In the genomic region with DNA sequence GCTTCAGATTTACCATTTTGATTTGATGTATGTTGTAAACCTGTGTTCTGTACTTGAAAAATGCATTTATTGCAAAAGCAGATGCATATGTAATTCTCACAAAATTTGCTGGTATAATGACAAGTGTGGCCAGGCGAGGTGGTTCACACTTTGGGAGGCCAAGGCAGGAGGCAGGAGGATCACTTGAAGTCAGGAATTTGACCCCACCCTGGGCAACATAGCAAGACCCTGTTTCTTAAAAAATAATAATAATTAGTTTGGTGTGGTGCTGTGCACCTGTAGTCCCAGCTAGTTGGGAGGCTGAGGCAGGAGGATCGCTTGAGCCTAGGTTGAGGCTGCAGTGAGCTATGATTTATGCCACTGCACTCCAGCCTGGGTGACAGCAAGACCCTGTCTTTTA, we compare ENCODE assay signal across 34 cellular contexts. TPM values are rescaled to one million over a fixed set of nuclear protein-coding genes. Genes with fewer than 3 reads are reported as not detected.
DNase-seq lines count a peak whose midpoint lies in the region; ATAC-seq, FAIRE-seq and TF ChIP-seq lines count a peak whose summit lies in the region.
"Had no signal": no experiment of that assay in that cellular context is flagged by ENCODE, and none has a peak within 500 bp of the region (broad histone marks: within the 10 kb centered on the region; RNA-seq: fewer than 3 reads in every experiment).

No MANE protein-coding gene starts in this region.

- no peak for TF ChIP-seq POLR2A in K562 (conservative IDR thresholded peaks at IDR 0.05)

- no peak overlapping the region for H3K27ac ChIP-seq in HEK293 (ENCODE audit: extremely low read depth, low read depth, low read length)
- H3K27ac ChIP-seq in Karpas-422 (ENCODE audit: low read length), result no peak overlapping the region
- no peak overlapping the region for H3K27ac ChIP-seq in K562 (ENCODE audit: extremely low read depth, low read depth, low read length)
- no peak overlapping the region for H3K27ac ChIP-seq in tibial artery
- H3K27ac ChIP-seq: 22Rv1; A549; BLaER1; BLaER1 treated with 17β-estradiol and CSF1 and Interleukin-3, amounts not matched to agents 10 nM and 100 nM; C4-2B had no signal

- POLR2A ChIA-PET in HEK293 (lab: Yijun Ruan, JAX) (no interaction called here), K562 (lab: Yijun Ruan, JAX) (interaction anchor here (1.0 to 1.5 kb wide), 2 partner anchors 37 to 58 kb away, joined by 3 to 8 read pairs; partner anchors contain the start of gene PSMA4)

- 95% methylated on average over 2 of the region's 2 CpGs for WGBS in K562 (ENCODE audit: insufficient coverage, low coverage, missing lambda C conversion rate)

- no TSS peak for BruUV-seq in K562 (replicated peaks; lab: Mats Ljungman, UMichigan)

- ATAC-seq in K562, result no peak
- ATAC-seq: A549; CD8-positive, alpha-beta T cell had no signal

- H3K36me3 ChIP-seq in HEK293 (ENCODE audit: control insufficient read depth in 2 of 2, insufficient read depth in 1 of 2, low read length in 2 of 2) (peaks cover 37 to 44% of the 10 kb centered on the region in 2 experiments), Karpas-422 (ENCODE audit: insufficient read depth, low read length) (peaks cover 29% of the 10 kb centered on the region), K562 (ENCODE audit: control insufficient read depth, insufficient read depth, low read length) (peaks cover 33% of the 10 kb centered on the region), tibial artery (peaks cover 11 to 28% (median 17%) of the 10 kb centered on the region in 3 donors)

- CTCF ChIA-PET in HEK293 (lab: Yijun Ruan, JAX), result no interaction called here
- CTCF ChIA-PET in K562 (lab: Yijun Ruan, JAX; ENCODE audit: low intra/inter-chr PET ratio), result no interaction called here

- H3K4me1 ChIP-seq in HEK293 (ENCODE audit: control insufficient read depth, insufficient read depth, low read length) (no peaks in the 10 kb centered on the region), Karpas-422 (ENCODE audit: low read length) (peaks cover 3% of the 10 kb centered on the region; the same call in 1 of the 2 replicates), K562 (replicated peaks in 1 of 2; ENCODE audit: control insufficient read depth in 2 of 2, insufficient read depth in 2 of 2, low read length in 2 of 2) (peaks cover 0 to 6% of the 10 kb centered on the region in 2 experiments; a peak in 3 of 5 replicates), tibial artery (no peaks in the 10 kb centered on the region)
- H3K4me1 ChIP-seq: BE2C, BLaER1, Caco-2 had no signal

- H3K9me3 ChIP-seq in HEK293 (ENCODE audit: control insufficient read depth, insufficient read depth, low read depth, low read length) (no peaks in the 10 kb centered on the region), Karpas-422 (ENCODE audit: low read length) (no peaks in the 10 kb centered on the region), K562 (replicated peaks; ENCODE audit: control insufficient read depth, insufficient read depth, low read depth, low read length) (no peaks in the 10 kb centered on the region; the same call in 1 of the 2 replicates), tibial artery (no peaks in the 10 kb centered on the region)
- H3K9me3 ChIP-seq: BE2C; BLaER1; BLaER1 treated with 17β-estradiol and CSF1 and Interleukin-3, amounts not matched to agents 10 nM and 100 nM; Caco-2 had no signal

- H3K4me3 ChIP-seq in HEK293 (ENCODE audit: low read depth, low read length) (no peak overlapping the region), Karpas-422 (ENCODE audit: low read length) (no peak overlapping the region), K562 (no peak overlapping the region), tibial artery (no peak overlapping the region)
- H3K4me3 ChIP-seq: A549; BLaER1; BLaER1 treated with 17β-estradiol and CSF1 and Interleukin-3, amounts not matched to agents 10 nM and 100 nM had no signal

- no peaks in the 10 kb centered on the region for H3K79me2 ChIP-seq in Karpas-422 (ENCODE audit: low read length)
- no peaks in the 10 kb centered on the region for H3K79me2 ChIP-seq in K562 (ENCODE audit: control insufficient read depth, insufficient read depth, low read length)

- FAIRE-seq in K562 (lab: Jason Lieb, UNC), result no peak
- FAIRE-seq: A204.1, A549, D721Med had no signal

- in situ Hi-C loops in K562 (cut with MboI), result no loop called here

- no peak overlapping the region for H3K9ac ChIP-seq in Karpas-422 (ENCODE audit: low read length)
- H3K9ac ChIP-seq in K562 (ENCODE audit: insufficient read depth in 1 of 2, low read depth in 2 of 2, low read length in 2 of 2), result no peak overlapping the region
- H3K9ac ChIP-seq: BLaER1; BLaER1 treated with 17β-estradiol and CSF1 and Interleukin-3, amounts not matched to agents 10 nM and 100 nM had no signal

- TF ChIP-seq RAD21 in K562 (CRISPR knock-in tag; conservative IDR thresholded peaks at IDR 0.05 in 1 of 2, IDR thresholded peaks at IDR 0.05 in 1 of 2), result no peak

- DNase-seq in Karpas-422, result peak; percentile 25
- no peak for DNase-seq in K562 (ENCODE audit: extremely low read depth in 1 of 4, low spot score in 3 of 4)
- DNase-seq in C1 segment of cervical spinal cord (lab: John Stamatoyannopoulos, UW), result no peak
- no peak for DNase-seq in LoVo (ENCODE audit: low spot score)
- no peak for DNase-seq in tibial artery
- DNase-seq: 8988T; ACHN; AML-193; BE2C; Caco-2; Calu3; CD4-positive, alpha-beta memory T cell; CD4-positive, alpha-beta T cell; CD4-positive, CD25-positive, alpha-beta regulatory T cell; CD8-positive, alpha-beta memory T cell; CD8-positive, alpha-beta T cell; COR-L47; DMS 273 treated with DMSO at 0.1 percent for 48 hours; DMS153; DMS53; DMS79; DMS79 treated with DMSO at 0.1 percent for 48 hours; DND-41; EL had no signal

- no peak for TF ChIP-seq EP300 in K562 (IDR thresholded peaks at IDR 0.05; ENCODE audit: low read length)

- H3K27me3 ChIP-seq in Karpas-422 (ENCODE audit: low read length) (no peaks in the 10 kb centered on the region), K562 (ENCODE audit: control insufficient read depth in 2 of 2, insufficient read depth in 2 of 2, low read length in 2 of 2) (no peaks in the 10 kb centered on the region), tibial artery (no peaks in the 10 kb centered on the region)
- H3K27me3 ChIP-seq: BE2C had no signal

- H4K20me1 ChIP-seq in Karpas-422 (ENCODE audit: insufficient read depth, low read depth, low read length) (peaks cover 4% of the 10 kb centered on the region; the same call in 1 of the 2 replicates), K562 (replicated peaks; ENCODE audit: control insufficient read depth, insufficient read depth, low read length) (no peaks in the 10 kb centered on the region)
- H4K20me1 ChIP-seq: BLaER1 had no signal

- H3K4me2 ChIP-seq in Karpas-422 (ENCODE audit: low read depth, low read length, poor library complexity, severe bottlenecking) (no peak overlapping the region), K562 (ENCODE audit: insufficient read depth, low read length) (no peak overlapping the region)
- H3K4me2 ChIP-seq: A549; BLaER1; BLaER1 treated with 17β-estradiol and CSF1 and Interleukin-3, amounts not matched to agents 10 nM and 100 nM had no signal

- intact Hi-C loops in K562 (cut with micrococcal nuclease), result no loop called here
- intact Hi-C loops in tibial artery (cut with DNase I; ENCODE audit: low total_unique reads), result no loop called here

- H2AFZ ChIP-seq in Karpas-422 (ENCODE audit: low read length) (no peak overlapping the region), K562 (ENCODE audit: low read depth, low read length) (no peak overlapping the region)

- H3K9me1 ChIP-seq in K562 (ENCODE audit: control insufficient read depth, insufficient read depth, low read length), result no peaks in the 10 kb centered on the region

- H3K9me2 ChIP-seq in Karpas-422 (replicated peaks; ENCODE audit: insufficient read depth, low read length), result no peaks in the 10 kb centered on the region

- TF ChIP-seq CTCF in HEK293 (tag by site-specific recombination; IDR thresholded peaks at IDR 0.05), result no peak
- no peak for TF ChIP-seq CTCF in K562 (IDR thresholded peaks at IDR 0.05 in 2 of 3, conservative IDR thresholded peaks at IDR 0.05 in 1 of 3; ENCODE audit: insufficient read depth in 2 of 3, low read depth in 1 of 3, low read length in 3 of 3)
- TF ChIP-seq CTCF in tibial artery (IDR thresholded peaks at IDR 0.05), result no peak

RNA-seq across cellular contexts. Expression of gene HYKK, which starts 4.7 kb away (rescaled TPM):
- 0.47 and 1.2 TPM in 2 replicates for total RNA-seq in Karpas-422 (2014; rRNA removed; shearing (Covaris generic); ENCODE audit: low replicate concordance)
- total RNA-seq in K562 (2011; cell fraction: chromatin; rRNA removed; ENCODE audit: low replicate concordance), result 6.2 and 7.6 TPM in 2 replicates
- 2.9 and 3.7 TPM in 2 replicates for total RNA-seq in K562 (2011; cell fraction: nucleolus; rRNA removed)
- total RNA-seq in K562 (2011; cell fraction: nucleoplasm; rRNA removed), result 4.3 and 8.2 TPM in 2 replicates
- total RNA-seq in K562 (2014; rRNA removed), result 1.9 and 4.8 TPM in 2 replicates
- 5.0 and 6.8 TPM in 2 replicates for total RNA-seq in K562 (2014; rRNA removed; fragmentation: Illumina TruSeq; extraction: Trizol)
- 4.0 and 4.3 TPM in 2 replicates for total RNA-seq in K562 (2015; rRNA removed; fragmentation: Illumina TruSeq; extraction: Trizol)
- total RNA-seq in K562 (2021), result 3.5 and 3.9 TPM in 2 replicates
- 4.5 and 6.1 TPM in 2 replicates for polyA plus RNA-seq in K562 (2011; rRNA removed)
- polyA plus RNA-seq in K562 (2011; cell fraction: cytosol; rRNA removed), result 2.9 and 4.6 TPM in 2 replicates
- 4.0 and 4.4 TPM in 2 replicates for polyA plus RNA-seq in K562 (2011; cell fraction: nucleus; rRNA removed)
- polyA plus RNA-seq in K562 (2012), result 2.4 and 3.8 TPM in 2 replicates
- polyA plus RNA-seq in K562 (2014; fragmentation: Illumina TruSeq; extraction: Trizol), result 5.7 TPM in 2 replicates
- 1 to 10 TPM; 3.0 to 3.1 TPM for polyA plus RNA-seq in K562 (2014; fragmentation: Nextera tagmentation; extraction: Ambion mirVana)
- 3.5 and 5.1 TPM in 2 replicates for polyA plus RNA-seq in K562 (2014; rRNA removed)
- 5.3 and 5.8 TPM in 2 replicates for polyA minus RNA-seq in K562 (2011; rRNA and poly(A)+ RNA removed)
- 2.5 and 2.7 TPM in 2 replicates for polyA minus RNA-seq in K562 (2011; cell fraction: cytosol; rRNA and poly(A)+ RNA removed)
- polyA minus RNA-seq in K562 (2011; cell fraction: nucleus; rRNA and poly(A)+ RNA removed), result 1.9 and 3.0 TPM in 2 replicates
- total RNA-seq: A673 had no signal
- polyA plus RNA-seq: CD14-positive monocyte had no signal

RNA-seq across cellular contexts. Expression of gene PSMA4, which starts 37.6 kb away (rescaled TPM):
- 137 and 197 TPM in 2 replicates for total RNA-seq in Karpas-422 (2014; rRNA removed; shearing (Covaris generic); ENCODE audit: low replicate concordance)
- total RNA-seq in K562 (2011; cell fraction: chromatin; rRNA removed; ENCODE audit: low replicate concordance), result 58.0 and 114 TPM in 2 replicates
- total RNA-seq in K562 (2011; cell fraction: nucleolus; rRNA removed), result 39.9 and 47.4 TPM in 2 replicates
- 74.1 and 91.9 TPM in 2 replicates for total RNA-seq in K562 (2011; cell fraction: nucleoplasm; rRNA removed)
- total RNA-seq in K562 (2014; rRNA removed), result 283 and 304 TPM in 2 replicates
- total RNA-seq in K562 (2014; rRNA removed; fragmentation: Illumina TruSeq; extraction: Trizol), result 651 and 732 TPM in 2 replicates
- total RNA-seq in K562 (2015; rRNA removed; fragmentation: Illumina TruSeq; extraction: Trizol), result 546 and 601 TPM in 2 replicates
- 388 and 422 TPM in 2 replicates for total RNA-seq in K562 (2021)
- 597 and 814 TPM in 2 replicates for polyA plus RNA-seq in K562 (2011; rRNA removed)
- 264 and 523 TPM in 2 replicates for polyA plus RNA-seq in K562 (2011; cell fraction: cytosol; rRNA removed)
- 88.8 and 183 TPM in 2 replicates for polyA plus RNA-seq in K562 (2011; cell fraction: nucleus; rRNA removed)
- 425 and 721 TPM in 2 replicates for polyA plus RNA-seq in K562 (2012)
- 747 and 790 TPM in 2 replicates for polyA plus RNA-seq in K562 (2014; fragmentation: Illumina TruSeq; extraction: Trizol)
- 1,000 to 10,000 TPM; 1,794 to 1,857 TPM for polyA plus RNA-seq in K562 (2014; fragmentation: Nextera tagmentation; extraction: Ambion mirVana)
- 531 and 666 TPM in 2 replicates for polyA plus RNA-seq in K562 (2014; rRNA removed)
- 349 and 359 TPM in 2 replicates for polyA minus RNA-seq in K562 (2011; rRNA and poly(A)+ RNA removed)
- polyA minus RNA-seq in K562 (2011; cell fraction: cytosol; rRNA and poly(A)+ RNA removed), result 71.4 and 113 TPM in 2 replicates
- polyA minus RNA-seq in K562 (2011; cell fraction: nucleus; rRNA and poly(A)+ RNA removed), result 40.5 and 68.0 TPM in 2 replicates

Comparison
In these comparisons a context has a peak if more than half of its experiments do, and no peak if none do; other contexts are left out.
1. Of the 44 proteins assayed by ChIP-seq in both K562 and HEK293: peak only in K562: none; only in HEK293: none; in both: ZNF121; in neither: 43.